Comparison of ENCODE assay signal across 27 cellular contexts in genomic region chr14:104602933-104603325, GRCh38. TPM values are rescaled to one million over a fixed set of nuclear protein-coding genes. Genes with fewer than 3 reads are reported as not detected.
"Had no signal": no experiment of that assay in that cellular context is flagged by ENCODE, and none has a peak within 500 bp of the region (broad histone marks: within the 10 kb centered on the region; RNA-seq: fewer than 3 reads in every experiment).

No MANE protein-coding gene starts in this region.

- H3K27ac Mint-ChIP-seq: activated B cell treated with CpG ODN at 0.5 μM for 24 hours; activated CD8-positive, alpha-beta T cell treated with anti-CD3 and anti-CD28 coated beads, Interleukin-2, amount 10 ng/mL, durations not matched to agents 7 days and 5 days; activated naive CD4-positive, alpha-beta T cell treated with anti-CD3 and anti-CD28 coated beads, Interleukin-2, amount 10 ng/mL, durations not matched to agents 7 days and 5 days; immature natural killer cell; natural killer cell; stimulated activated naive CD8-positive, alpha-beta T cell treated with anti-CD3 and anti-CD28 coated beads, Interleukin-15, amount 100 ng/mL, for 72 hours had no signal

- H3K27ac ChIP-seq: body of pancreas, hepatocyte, left ventricle myocardium inferior, ovary, prostate gland, transverse colon, vagina had no signal

- H3K4me1 ChIP-seq: prostate gland, vagina had no signal

- H3K4me3 ChIP-seq: body of pancreas, hepatocyte, left ventricle myocardium inferior, ovary, prostate gland, transverse colon, vagina had no signal

- H3K9me3 ChIP-seq: body of pancreas, left ventricle myocardium inferior, ovary, prostate gland, transverse colon, vagina had no signal

- H3K36me3 Mint-ChIP-seq: activated naive CD4-positive, alpha-beta T cell treated with anti-CD3 and anti-CD28 coated beads, Interleukin-2, amount 10 ng/mL, durations not matched to agents 7 days and 5 days; immature natural killer cell; natural killer cell had no signal

- ATAC-seq: activated CD8-positive, alpha-beta T cell treated with anti-CD3 and anti-CD28 coated beads, Interleukin-2, amount 10 ng/mL, durations not matched to agents 7 days and 5 days; body of pancreas; esophagus mucosa; natural killer cell; right cardiac atrium had no signal

- H3K27me3 ChIP-seq: ovary had no signal

- H3K4me1 Mint-ChIP-seq: activated B cell treated with CpG ODN at 0.5 μM for 24 hours, immature natural killer cell had no signal

- H3K36me3 ChIP-seq: left ventricle myocardium inferior, ovary, prostate gland, transverse colon, vagina had no signal

- H3K9me3 Mint-ChIP-seq: activated naive CD4-positive, alpha-beta T cell treated with anti-CD3 and anti-CD28 coated beads, Interleukin-2, amount 10 ng/mL, durations not matched to agents 7 days and 5 days; immature natural killer cell; natural killer cell; stimulated activated naive CD8-positive, alpha-beta T cell treated with anti-CD3 and anti-CD28 coated beads, Interleukin-15, amount 100 ng/mL, for 72 hours had no signal

- DNase-seq: activated B cell treated with CpG ODN at 0.5 μM for 24 hours; activated CD4-positive, alpha-beta T cell treated with anti-CD3 and anti-CD28 coated beads for 48 hours; activated CD8-positive, alpha-beta T cell treated with anti-CD3 and anti-CD28 coated beads, Interleukin-2, amount 10 ng/mL, durations not matched to agents 7 days and 5 days; activated T-cell treated with anti-CD3 and anti-CD28 coated beads, Interleukin-2, amount 50 U/mL, for 48 hours; anterior cingulate cortex; body of pancreas; dermis blood vessel endothelial cell; effector memory CD4-positive, alpha-beta T cell; foreskin melanocyte; immature natural killer cell; left ventricle myocardium inferior; midbrain; natural killer cell; stimulated activated CD4-positive, alpha-beta T cell treated with anti-CD3 and anti-CD28 coated beads, Interleukin-1b, Interleukin-23, amount 100 ng/mL, for 48 hours; stimulated activated naive CD8-positive, alpha-beta T cell treated with anti-CD3 and anti-CD28 coated beads, Interleukin-15, amount 100 ng/mL, for 72 hours; T-helper 1 cell; transverse colon had no signal

- H3K4me3 Mint-ChIP-seq: activated B cell treated with CpG ODN at 0.5 μM for 24 hours; activated CD8-positive, alpha-beta T cell treated with anti-CD3 and anti-CD28 coated beads, Interleukin-2, amount 10 ng/mL, durations not matched to agents 7 days and 5 days; activated naive CD4-positive, alpha-beta T cell treated with anti-CD3 and anti-CD28 coated beads, Interleukin-2, amount 10 ng/mL, durations not matched to agents 7 days and 5 days; immature natural killer cell; natural killer cell; stimulated activated naive CD8-positive, alpha-beta T cell treated with anti-CD3 and anti-CD28 coated beads, Interleukin-15, amount 100 ng/mL, for 72 hours had no signal

RNA-seq across cellular contexts. Expression of gene TMEM179, which starts 1.6 kb away (rescaled TPM):
- total RNA-seq: activated B cell treated with CpG ODN at 0.5 μM for 24 hours; activated CD8-positive, alpha-beta T cell treated with anti-CD3 and anti-CD28 coated beads, Interleukin-2, amount 10 ng/mL, durations not matched to agents 7 days and 5 days; dermis blood vessel endothelial cell; endothelial cell of umbilical vein; esophagus mucosa; kidney epithelial cell; natural killer cell had no signal

RNA-seq across cellular contexts. Expression of gene C14orf180, which starts 23.4 kb away (rescaled TPM):
- total RNA-seq: activated B cell treated with CpG ODN at 0.5 μM for 24 hours; activated CD8-positive, alpha-beta T cell treated with anti-CD3 and anti-CD28 coated beads, Interleukin-2, amount 10 ng/mL, durations not matched to agents 7 days and 5 days; dermis blood vessel endothelial cell; endothelial cell of umbilical vein; esophagus mucosa; kidney epithelial cell; natural killer cell; temporal lobe had no signal
